ENCODE assay signal across 13 cellular contexts in the genomic region with DNA sequence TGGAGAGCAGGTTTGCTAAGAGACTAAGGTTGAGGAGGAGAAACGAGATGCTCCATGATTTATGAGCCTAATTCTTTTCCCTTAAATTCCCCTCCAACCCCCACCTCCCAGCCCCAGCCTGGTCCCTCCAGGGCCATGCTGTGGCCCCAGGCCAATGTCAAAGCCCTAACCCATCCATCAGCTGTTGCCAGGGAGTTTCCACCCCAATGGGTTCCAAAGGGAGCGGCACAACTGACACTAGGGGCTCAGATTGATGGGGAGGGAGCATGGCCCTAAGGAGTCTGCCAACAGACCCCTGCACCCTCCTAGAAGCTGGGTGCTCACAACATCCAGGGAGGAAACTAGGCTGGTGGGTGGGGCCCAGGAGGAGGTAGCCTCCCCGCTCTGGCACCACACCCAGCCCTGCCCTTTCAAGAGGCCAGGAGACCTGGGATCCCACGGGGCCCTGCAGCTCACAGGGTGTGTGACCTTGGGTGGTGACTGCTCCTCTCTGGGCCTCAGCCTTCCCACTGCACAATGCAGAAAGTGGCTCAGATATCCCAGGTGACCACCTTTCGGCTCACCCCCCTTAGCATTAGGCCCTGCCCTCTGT. TPM values are rescaled to one million over a fixed set of nuclear protein-coding genes. Genes with fewer than 3 reads are reported as not detected.
DNase-seq lines count a peak whose midpoint lies in the region; ATAC-seq and TF ChIP-seq lines count a peak whose summit lies in the region.
"Had no signal": no experiment of that assay in that cellular context is flagged by ENCODE, and none has a peak within 500 bp of the region (broad histone marks: within the 10 kb centered on the region; RNA-seq: fewer than 3 reads in every experiment).

No MANE protein-coding gene starts in this region.

- TF ChIP-seq CTCF in A673 (conservative IDR thresholded peaks at IDR 0.05; ENCODE audit: low read depth, low read length) = no peak
- no peak for TF ChIP-seq CTCF in adrenal gland (IDR thresholded peaks at IDR 0.05)
- no peak for TF ChIP-seq CTCF in psoas muscle (IDR thresholded peaks at IDR 0.05)

- TF ChIP-seq POLR2A in adrenal gland (IDR thresholded peaks at IDR 0.05) = no peak

- POLR2A ChIA-PET in A673 (lab: Charles Lee; ENCODE audit: low non-redundant PET) = no interaction called here

- ATAC-seq in left ventricle myocardium superior (peak; percentile 6), psoas muscle (no peak)
- ATAC-seq: natural killer cell treated with Interleukin-12 subunit alpha and Interleukin-12 subunit beta and Interleukin-15 and Interleukin-18, amount 100 ng/mL, for 72 hours; T-helper 17 cell had no signal

- DNase-seq in A673 (ENCODE audit: low spot score) = no peak
- DNase-seq in adrenal gland = peak in 6 of 7 donors; percentile 77 to 85 (median 80)
- peak; percentile 59 for DNase-seq in left ventricle myocardium superior
- no peak for DNase-seq in psoas muscle
- DNase-seq in HuH-7 (ENCODE audit: low spot score) = no peak
- no peak for DNase-seq in NCI-H2081 (lab: John Stamatoyannopoulos, UW)
- DNase-seq in NCI-H187 (lab: John Stamatoyannopoulos, UW) = no peak
- no peak for DNase-seq in 8988T
- DNase-seq: activated CD4-positive, alpha-beta T cell treated with anti-CD3 and anti-CD28 coated beads, Interleukin-2, amount 10 ng/mL, durations not matched to agents 24 days and 14 days; MM.1S; T-helper 17 cell had no signal

- 16 to 52% (median 35%) methylated on average over 3 to 5 of the region's 5 CpGs for WGBS in adrenal gland, 4 donors
- 32 to 44% (median 37%) methylated on average over 5 of the region's 5 CpGs for WGBS in psoas muscle, 3 donors

- no peak overlapping the region for H3K4me3 ChIP-seq in A673 (ENCODE audit: low read depth, low read length, poor library complexity, severe bottlenecking)
- H3K4me3 ChIP-seq in adrenal gland = no peak overlapping the region
- no peak overlapping the region for H3K4me3 ChIP-seq in psoas muscle

- H3K27me3 ChIP-seq in A673 (replicated peaks; ENCODE audit: insufficient read depth, low read depth, low read length, poor library complexity) = no peaks in the 10 kb centered on the region
- no peaks in the 10 kb centered on the region for H3K27me3 ChIP-seq in adrenal gland
- no peaks in the 10 kb centered on the region for H3K27me3 ChIP-seq in psoas muscle (ENCODE audit: insufficient read depth in 3 of 3, low read length in 2 of 3)

- H3K27ac ChIP-seq in A673 (ENCODE audit: low read depth, low read length, poor library complexity, severe bottlenecking) = peak overlapping the region; percentile 59
- peak overlapping the region in 4 of 5 donors; percentile 49 to 96 (median 84) for H3K27ac ChIP-seq in adrenal gland
- H3K27ac ChIP-seq in psoas muscle = peak overlapping the region; percentile 62

- CTCF ChIA-PET in A673 (lab: Charles Lee) = no interaction called here

- intact Hi-C loops in A673 (cut with micrococcal nuclease; ENCODE audit: unreplicated experiment) (no loop called here), adrenal gland (cut with DNase I) (no loop called here), left ventricle myocardium superior (cut with micrococcal nuclease) (no loop called here), psoas muscle (cut with DNase I) (no loop called here)

- H3K4me1 ChIP-seq in A673 (ENCODE audit: insufficient read depth, low read length, poor library complexity, severe bottlenecking) = peaks cover 65% of the 10 kb centered on the region
- H3K4me1 ChIP-seq in adrenal gland (replicated peaks in 1 of 2) = peaks cover 85 to 100% of the 10 kb centered on the region in 2 donors
- H3K4me1 ChIP-seq in psoas muscle = peaks cover 97% of the 10 kb centered on the region

- BruUV-seq in A673 (replicated peaks; lab: Mats Ljungman, UMichigan) = no TSS peak

- H3K36me3 ChIP-seq in A673 (ENCODE audit: insufficient read depth, low read length, poor library complexity, severe bottlenecking) (no peaks in the 10 kb centered on the region), adrenal gland (replicated peaks in 1 of 2) (no peaks in the 10 kb centered on the region), psoas muscle (ENCODE audit: insufficient read depth in 1 of 2, low read depth in 1 of 2) (peaks cover 0 to 22% of the 10 kb centered on the region in 2 donors)

- no peaks in the 10 kb centered on the region for H3K9me3 ChIP-seq in A673 (ENCODE audit: low read depth, low read length, poor library complexity, severe bottlenecking)
- no peaks in the 10 kb centered on the region for H3K9me3 ChIP-seq in adrenal gland (replicated peaks in 1 of 3)
- H3K9me3 ChIP-seq in psoas muscle = no peaks in the 10 kb centered on the region

RNA-seq across cellular contexts. Expression of a gene that starts 12.9 kb away (rescaled TPM):
- total RNA-seq in A673 (2021) (33.2 and 34.2 TPM in 2 replicates), adrenal gland (100 to 1,000 TPM in 1 of 8 donors, 10 to 100 TPM in 7; 43.9 to 111 (median 71.8) TPM), left ventricle myocardium superior (42.8 TPM), psoas muscle (10 to 100 TPM; 35.9 to 65.2 (median 59.0) TPM)
- polyA plus RNA-seq in adrenal gland (10 to 100 TPM; 10.4 to 98.5 (median 27.0) TPM), psoas muscle (10 to 100 TPM in 1 of 3 donors, 1 to 10 TPM in 2; 6.4 to 19.8 (median 9.7) TPM)

RNA-seq across cellular contexts. Expression of a gene that starts 44.0 kb away (rescaled TPM):
- total RNA-seq in A673 (2021) (not detected in 2 replicates), adrenal gland (10 to 100 TPM in 4 of 8 donors, 1 to 10 TPM in 4; 4.7 to 16.0 (median 10.4) TPM), left ventricle myocardium superior (4.7 TPM), psoas muscle (1 to 10 TPM; 1.3 to 3.5 (median 3.1) TPM)
- polyA plus RNA-seq in adrenal gland (10 to 100 TPM in 2 of 3 donors, 1 to 10 TPM in 1; 6.0 to 51.9 (median 11.3) TPM), psoas muscle (1 to 10 TPM; 1.7 to 3.8 (median 2.0) TPM)
- total RNA-seq: fibroblast of lung had no signal
- polyA plus RNA-seq: fibroblast of lung had no signal

Comparison
In these comparisons a context has a peak if more than half of its experiments do, and no peak if none do; other contexts are left out.
1. DNase-seq: peak in adrenal gland (6 of 7) and left ventricle myocardium superior (single experiment); none in A673 (single experiment), psoas muscle (0 of 2), HuH-7 (single experiment), NCI-H2081 (0 of 2), NCI-H187 (0 of 2) and 8988T (single experiment).
2. Peak in every context shown above with its lines, with median percentiles within 50 percentile points of each other: H3K27ac ChIP-seq.